2 cellular contexts compared by ENCODE assay signal in genomic region chr3:53773330-53773583, GRCh38.
TF ChIP-seq lines count a peak whose summit lies in the region.

No MANE protein-coding gene starts in this region.

TF ChIP-seq in SK-N-SH, 30 proteins besides CTCF, POLR2A, EP300 and RAD21 (continued from another document):
- TF ChIP-seq, protein P1, sequence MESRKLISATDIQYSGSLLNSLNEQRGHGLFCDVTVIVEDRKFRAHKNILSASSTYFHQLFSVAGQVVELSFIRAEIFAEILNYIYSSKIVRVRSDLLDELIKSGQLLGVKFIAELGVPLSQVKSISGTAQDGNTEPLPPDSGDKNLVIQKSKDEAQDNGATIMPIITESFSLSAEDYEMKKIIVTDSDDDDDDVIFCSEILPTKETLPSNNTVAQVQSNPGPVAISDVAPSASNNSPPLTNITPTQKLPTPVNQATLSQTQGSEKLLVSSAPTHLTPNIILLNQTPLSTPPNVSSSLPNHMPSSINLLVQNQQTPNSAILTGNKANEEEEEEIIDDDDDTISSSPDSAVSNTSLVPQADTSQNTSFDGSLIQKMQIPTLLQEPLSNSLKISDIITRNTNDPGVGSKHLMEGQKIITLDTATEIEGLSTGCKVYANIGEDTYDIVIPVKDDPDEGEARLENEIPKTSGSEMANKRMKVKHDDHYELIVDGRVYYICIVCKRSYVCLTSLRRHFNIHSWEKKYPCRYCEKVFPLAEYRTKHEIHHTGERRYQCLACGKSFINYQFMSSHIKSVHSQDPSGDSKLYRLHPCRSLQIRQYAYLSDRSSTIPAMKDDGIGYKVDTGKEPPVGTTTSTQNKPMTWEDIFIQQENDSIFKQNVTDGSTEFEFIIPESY (IDR thresholded peaks at IDR 0.05; ENCODE audit: borderline replicate concordance, low read depth), result no peak
- no peak for TF ChIP-seq USF2 (IDR thresholded peaks at IDR 0.05; ENCODE audit: borderline replicate concordance, low read depth, low read length)
- TF ChIP-seq SIN3A (IDR thresholded peaks at IDR 0.05; ENCODE audit: borderline replicate concordance, low read depth, low read length), result no peak
- TF ChIP-seq REST (IDR thresholded peaks at IDR 0.05; ENCODE audit: low read depth, low read length), result no peak
- no peak for TF ChIP-seq NFIC (IDR thresholded peaks at IDR 0.05; ENCODE audit: borderline replicate concordance)

TF ChIP-seq in SK-N-SH treated with all-trans-retinoic acid at 6 μM for 48 hours, 23 proteins besides CTCF, POLR2A, EP300 and RAD21 (continued from another document):
- no peak for TF ChIP-seq GLIS3 (CRISPR knock-in tag; IDR thresholded peaks at IDR 0.05)
- no peak for TF ChIP-seq POU6F1 (CRISPR knock-in tag; IDR thresholded peaks at IDR 0.05; ENCODE audit: borderline replicate concordance, low read depth)
- TF ChIP-seq SNAI2 (CRISPR knock-in tag; IDR thresholded peaks at IDR 0.05), result no peak
- TF ChIP-seq, protein P2, sequence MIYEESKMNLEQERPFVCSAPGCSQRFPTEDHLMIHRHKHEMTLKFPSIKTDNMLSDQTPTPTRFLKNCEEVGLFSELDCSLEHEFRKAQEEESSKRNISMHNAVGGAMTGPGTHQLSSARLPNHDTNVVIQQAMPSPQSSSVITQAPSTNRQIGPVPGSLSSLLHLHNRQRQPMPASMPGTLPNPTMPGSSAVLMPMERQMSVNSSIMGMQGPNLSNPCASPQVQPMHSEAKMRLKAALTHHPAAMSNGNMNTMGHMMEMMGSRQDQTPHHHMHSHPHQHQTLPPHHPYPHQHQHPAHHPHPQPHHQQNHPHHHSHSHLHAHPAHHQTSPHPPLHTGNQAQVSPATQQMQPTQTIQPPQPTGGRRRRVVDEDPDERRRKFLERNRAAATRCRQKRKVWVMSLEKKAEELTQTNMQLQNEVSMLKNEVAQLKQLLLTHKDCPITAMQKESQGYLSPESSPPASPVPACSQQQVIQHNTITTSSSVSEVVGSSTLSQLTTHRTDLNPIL (CRISPR knock-in tag; IDR thresholded peaks at IDR 0.05; ENCODE audit: low read depth), result no peak
- TF ChIP-seq ESRRG (CRISPR knock-in tag; IDR thresholded peaks at IDR 0.05), result no peak
- TF ChIP-seq RARB (CRISPR knock-in tag; IDR thresholded peaks at IDR 0.05), result no peak
- TF ChIP-seq, protein P3, sequence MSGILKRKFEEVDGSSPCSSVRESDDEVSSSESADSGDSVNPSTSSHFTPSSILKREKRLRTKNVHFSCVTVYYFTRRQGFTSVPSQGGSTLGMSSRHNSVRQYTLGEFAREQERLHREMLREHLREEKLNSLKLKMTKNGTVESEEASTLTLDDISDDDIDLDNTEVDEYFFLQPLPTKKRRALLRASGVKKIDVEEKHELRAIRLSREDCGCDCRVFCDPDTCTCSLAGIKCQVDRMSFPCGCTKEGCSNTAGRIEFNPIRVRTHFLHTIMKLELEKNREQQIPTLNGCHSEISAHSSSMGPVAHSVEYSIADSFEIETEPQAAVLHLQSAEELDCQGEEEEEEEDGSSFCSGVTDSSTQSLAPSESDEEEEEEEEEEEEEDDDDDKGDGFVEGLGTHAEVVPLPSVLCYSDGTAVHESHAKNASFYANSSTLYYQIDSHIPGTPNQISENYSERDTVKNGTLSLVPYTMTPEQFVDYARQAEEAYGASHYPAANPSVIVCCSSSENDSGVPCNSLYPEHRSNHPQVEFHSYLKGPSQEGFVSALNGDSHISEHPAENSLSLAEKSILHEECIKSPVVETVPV (CRISPR knock-in tag; IDR thresholded peaks at IDR 0.05), result no peak
- no peak for TF ChIP-seq TOX (CRISPR knock-in tag; IDR thresholded peaks at IDR 0.05; ENCODE audit: borderline replicate concordance)
- TF ChIP-seq OSR1 (CRISPR knock-in tag; IDR thresholded peaks at IDR 0.05), result no peak
- no peak for TF ChIP-seq PPARA (CRISPR knock-in tag; IDR thresholded peaks at IDR 0.05; ENCODE audit: borderline replicate concordance)
- no peak for TF ChIP-seq ZFP3 (CRISPR knock-in tag; IDR thresholded peaks at IDR 0.05)
